Comparison of ENCODE assay signal across 20 cellular contexts in genomic region chr5:169694221-169694620, GRCh38. TPM values are rescaled to one million over a fixed set of nuclear protein-coding genes. Genes with fewer than 3 reads are reported as not detected.
"Had no signal": no experiment of that assay in that cellular context is flagged by ENCODE, and none has a peak within 500 bp of the region (broad histone marks: within the 10 kb centered on the region; RNA-seq: fewer than 3 reads in every experiment).

No MANE protein-coding gene starts in this region.

- H2AFZ ChIP-seq: hepatocyte had no signal

- H3K79me2 ChIP-seq: hepatocyte had no signal

- H3K4me3 ChIP-seq: ascending aorta, colonic mucosa, hepatocyte, left lung, right atrium auricular region, tibial nerve, uterus had no signal

- DNase-seq: activated CD4-positive, alpha-beta T cell treated with anti-CD3 and anti-CD28 coated beads, Interleukin-2, amount 10 ng/mL, durations not matched to agents 24 days and 14 days; activated CD8-positive, alpha-beta memory T cell treated with anti-CD3 and anti-CD28 coated beads, Interleukin-2, amount 50 U/mL, for 48 hours; activated naive CD4-positive, alpha-beta T cell treated with Interleukin-2 at 50 U/mL for 16 hours; colonic mucosa; left lung; mammary epithelial cell; small intestine; stimulated activated CD4-positive, alpha-beta T cell treated with anti-CD3 and anti-CD28 coated beads, Interleukin-4, amount 100 ng/mL, for 4 hours; stimulated activated CD8-positive, alpha-beta memory T cell treated with anti-CD3 and anti-CD28 coated beads, Interleukin-4, amount 100 ng/mL, for 48 hours; stimulated activated naive CD4-positive, alpha-beta T cell treated with Interleukin-2 at 50 U/mL for 16 hours; substantia nigra; T-helper 2 cell; uterus had no signal

- H3K4me1 ChIP-seq: ascending aorta, colonic mucosa, left lung, tibial nerve, uterus had no signal

- H3K36me3 ChIP-seq: colonic mucosa, right atrium auricular region, tibial nerve, uterus had no signal

- ATAC-seq: left lung, WTC11 had no signal

- FAIRE-seq: endometrium, keratinocyte, small intestine had no signal

- H3K27me3 ChIP-seq: ascending aorta, colonic mucosa, left lung, right atrium auricular region, tibial nerve, uterus had no signal

- H3K27ac ChIP-seq: ascending aorta, colonic mucosa, hepatocyte, left lung, right atrium auricular region, tibial nerve, uterus had no signal

- H3K9me3 ChIP-seq: ascending aorta, colonic mucosa, left lung, right atrium auricular region, uterus had no signal

- H3K4me2 ChIP-seq: hepatocyte had no signal

RNA-seq across cellular contexts. Expression of gene DOCK2, which starts 57.1 kb away (rescaled TPM):
- polyA plus RNA-seq: hepatocyte had no signal
